31 cellular contexts compared by ENCODE assay signal in genomic region chr12:130143136-130143535, GRCh38. TPM values are rescaled to one million over a fixed set of nuclear protein-coding genes. Genes with fewer than 3 reads are reported as not detected.
"Had no signal": no experiment of that assay in that cellular context is flagged by ENCODE, and none has a peak within 500 bp of the region (broad histone marks: within the 10 kb centered on the region; RNA-seq: fewer than 3 reads in every experiment).

No MANE protein-coding gene starts in this region.

- H3K36me3 ChIP-seq: left lung, neutrophil, right atrium auricular region, right lobe of liver, stomach, thoracic aorta, tibial artery, upper lobe of right lung had no signal

- H3K4me1 ChIP-seq: left lung, parathyroid adenoma, right atrium auricular region, right lobe of liver, stomach, tibial artery, upper lobe of right lung had no signal

- H3K36me3 Mint-ChIP-seq: mesothelial cell of epicardium; naive B cell; natural killer cell; stimulated activated naive B cell treated with anti-CD40 and anti-IgM and Interleukin-4, amounts not matched to agents 10 μg/mL and 1 μg/mL and 100 μg/mL, for 72 hours had no signal

- H3K9me3 Mint-ChIP-seq: mesothelial cell of epicardium, natural killer cell, nephron progenitor cell had no signal

- H3K4me3 ChIP-seq: left lung, lung, right atrium auricular region, right lobe of liver, smooth muscle cell, stomach, thoracic aorta, tibial artery, upper lobe of right lung had no signal

- ATAC-seq: left colon; left lung; natural killer cell; right lobe of liver; stimulated activated naive B cell treated with anti-CD40 and anti-IgM and Interleukin-4, amounts not matched to agents 10 μg/mL and 1 μg/mL and 100 μg/mL, for 72 hours; stimulated activated naive CD8-positive, alpha-beta T cell treated with anti-CD3 and anti-CD28 coated beads, Interleukin-15, Interleukin-2, amounts not matched to agents 100 U/mL and 50 U/mL, for 24 hours; upper lobe of right lung had no signal

- DNase-seq: hippocampal formation; kidney; left colon; left lung; naive B cell; natural killer cell; nephron progenitor cell; occipital lobe; right lobe of liver; stimulated activated CD4-positive, alpha-beta T cell treated with anti-CD3 and anti-CD28 coated beads, Interleukin-12 subunit alpha, Interleukin-12 subunit beta, amount 100 ng/mL, for 4 hours; stimulated activated CD4-positive, alpha-beta T cell treated with anti-CD3 and anti-CD28 coated beads, Interleukin-15, amount 100 ng/mL, for 24 hours; stimulated activated CD4-positive, alpha-beta T cell treated with anti-CD3 and anti-CD28 coated beads, Interleukin-2, amount 100 ng/mL, for 24 hours; stimulated activated CD4-positive, alpha-beta T cell treated with anti-CD3 and anti-CD28 coated beads, Interleukin-4, amount 100 ng/mL, for 1 hour; stimulated activated naive B cell treated with anti-CD40 and anti-IgM and Interleukin-4, amounts not matched to agents 10 μg/mL and 1 μg/mL and 100 μg/mL, for 72 hours; stimulated activated naive CD8-positive, alpha-beta T cell treated with anti-CD3 and anti-CD28 coated beads, Interleukin-15, Interleukin-2, amounts not matched to agents 100 U/mL and 50 U/mL, for 24 hours; stomach; tibial artery; trophoblast cell; upper lobe of right lung had no signal

- H3K27me3 ChIP-seq: neutrophil, right atrium auricular region, right lobe of liver, upper lobe of right lung had no signal

- H3K9ac ChIP-seq: parathyroid adenoma had no signal

- H3K27ac Mint-ChIP-seq: mesothelial cell of epicardium; naive B cell; natural killer cell; nephron progenitor cell; stimulated activated naive B cell treated with anti-CD40 and anti-IgM and Interleukin-4, amounts not matched to agents 10 μg/mL and 1 μg/mL and 100 μg/mL, for 72 hours had no signal

- H2AFZ ChIP-seq: parathyroid adenoma had no signal

- FAIRE-seq: kidney, urothelium cell line had no signal

- H3K27ac ChIP-seq: left lung, neutrophil, parathyroid adenoma, right atrium auricular region, right lobe of liver, stomach, thoracic aorta, tibial artery, upper lobe of right lung had no signal

- H3K4me2 ChIP-seq: smooth muscle cell had no signal

- H3K4me1 Mint-ChIP-seq: mesothelial cell of epicardium; naive B cell; natural killer cell; stimulated activated naive B cell treated with anti-CD40 and anti-IgM and Interleukin-4, amounts not matched to agents 10 μg/mL and 1 μg/mL and 100 μg/mL, for 72 hours had no signal

- H3K4me3 Mint-ChIP-seq: mesothelial cell of epicardium; naive B cell; natural killer cell; nephron progenitor cell; stimulated activated naive B cell treated with anti-CD40 and anti-IgM and Interleukin-4, amounts not matched to agents 10 μg/mL and 1 μg/mL and 100 μg/mL, for 72 hours had no signal

- H3K9me3 ChIP-seq: left lung, neutrophil, right atrium auricular region, right lobe of liver, stomach, thoracic aorta, tibial artery, upper lobe of right lung had no signal

- H3K79me2 ChIP-seq: parathyroid adenoma had no signal

RNA-seq across cellular contexts. Expression of gene FZD10, which starts 19.1 kb away (rescaled TPM):
- total RNA-seq: liver, mononuclear cell, natural killer cell, osteocyte, pulmonary artery endothelial cell, right lobe of liver had no signal
